1 cellular context compared by ENCODE assay signal in genomic region chr18:62982600-62983251, GRCh38.
TF ChIP-seq lines count a peak whose summit lies in the region.

No MANE protein-coding gene starts in this region.

TF ChIP-seq in GM23338, 12 proteins besides CTCF, POLR2A, EP300 and RAD21 (continued from another document):
- no peak for TF ChIP-seq ZNF462 (CRISPR knock-in tag; IDR thresholded peaks at IDR 0.05)
- no peak for TF ChIP-seq REST (IDR thresholded peaks at IDR 0.05; ENCODE audit: unreplicated experiment)
- TF ChIP-seq ETS1 (IDR thresholded peaks at IDR 0.05) = no peak
- no peak for TF ChIP-seq STAT1 (IDR thresholded peaks at IDR 0.05; ENCODE audit: unreplicated experiment)
- no peak for TF ChIP-seq ZNF114 (CRISPR knock-in tag; IDR thresholded peaks at IDR 0.05)
- no peak for TF ChIP-seq CREB1 (CRISPR knock-in tag; IDR thresholded peaks at IDR 0.05; ENCODE audit: low read depth)
- no peak for TF ChIP-seq NANOG (IDR thresholded peaks at IDR 0.05; ENCODE audit: borderline replicate concordance)
- TF ChIP-seq ZNF331 (CRISPR knock-in tag; IDR thresholded peaks at IDR 0.05; ENCODE audit: low read depth) = no peak
